ENCODE assay signal across 1 cellular context in the genomic region with DNA sequence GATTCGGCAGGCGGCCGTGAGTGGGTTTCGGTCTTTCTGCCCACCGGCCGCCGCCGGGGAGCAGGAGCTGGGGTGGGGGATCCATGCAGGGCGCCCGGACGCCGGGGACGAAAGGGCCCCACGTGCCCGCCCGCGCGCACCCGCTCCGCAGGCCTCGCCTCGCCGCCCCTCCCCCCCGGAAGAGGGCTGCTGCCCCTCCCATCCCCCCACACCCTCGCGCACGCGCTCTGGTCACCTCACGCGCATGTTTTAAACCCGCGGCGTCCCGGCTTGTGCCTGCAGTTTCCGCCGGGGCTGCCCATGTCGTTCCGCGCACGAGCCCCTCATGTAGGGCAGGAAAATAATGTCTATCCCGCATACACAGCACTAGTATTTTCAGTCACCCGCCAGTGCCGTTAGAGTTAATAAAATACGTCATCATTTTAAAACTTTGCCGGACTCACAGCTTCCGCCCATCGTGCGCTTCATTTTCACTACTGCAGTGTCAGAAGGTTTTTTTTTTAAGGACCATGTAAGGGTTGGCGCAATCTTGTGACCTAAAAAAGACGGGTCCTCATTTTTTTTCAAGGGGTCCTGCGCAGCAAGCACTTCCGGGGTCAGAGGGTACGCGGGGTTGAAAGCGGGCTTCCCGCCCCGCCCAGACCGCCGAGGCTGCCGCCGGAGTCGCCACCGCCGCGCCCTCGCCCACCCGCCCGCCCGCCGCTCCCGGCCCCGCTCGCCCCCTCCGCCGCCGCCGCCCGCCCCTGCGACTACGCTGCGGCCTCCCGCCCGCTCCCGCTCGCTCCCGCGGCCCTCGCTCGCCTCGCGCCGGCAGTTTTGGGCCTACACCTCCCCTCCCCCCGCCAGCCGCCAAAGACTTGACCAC.
TF ChIP-seq lines count a peak whose summit lies in the region.

A gene (plus strand): TSS at position 640 of the 865 bp plus-strand sequence. CDS start 267 bp downstream, outside the sequence.

TF ChIP-seq in K562, 482 proteins besides CTCF, POLR2A, EP300 and RAD21 (continued from another document and continues in another):
- TF ChIP-seq, protein P1, sequence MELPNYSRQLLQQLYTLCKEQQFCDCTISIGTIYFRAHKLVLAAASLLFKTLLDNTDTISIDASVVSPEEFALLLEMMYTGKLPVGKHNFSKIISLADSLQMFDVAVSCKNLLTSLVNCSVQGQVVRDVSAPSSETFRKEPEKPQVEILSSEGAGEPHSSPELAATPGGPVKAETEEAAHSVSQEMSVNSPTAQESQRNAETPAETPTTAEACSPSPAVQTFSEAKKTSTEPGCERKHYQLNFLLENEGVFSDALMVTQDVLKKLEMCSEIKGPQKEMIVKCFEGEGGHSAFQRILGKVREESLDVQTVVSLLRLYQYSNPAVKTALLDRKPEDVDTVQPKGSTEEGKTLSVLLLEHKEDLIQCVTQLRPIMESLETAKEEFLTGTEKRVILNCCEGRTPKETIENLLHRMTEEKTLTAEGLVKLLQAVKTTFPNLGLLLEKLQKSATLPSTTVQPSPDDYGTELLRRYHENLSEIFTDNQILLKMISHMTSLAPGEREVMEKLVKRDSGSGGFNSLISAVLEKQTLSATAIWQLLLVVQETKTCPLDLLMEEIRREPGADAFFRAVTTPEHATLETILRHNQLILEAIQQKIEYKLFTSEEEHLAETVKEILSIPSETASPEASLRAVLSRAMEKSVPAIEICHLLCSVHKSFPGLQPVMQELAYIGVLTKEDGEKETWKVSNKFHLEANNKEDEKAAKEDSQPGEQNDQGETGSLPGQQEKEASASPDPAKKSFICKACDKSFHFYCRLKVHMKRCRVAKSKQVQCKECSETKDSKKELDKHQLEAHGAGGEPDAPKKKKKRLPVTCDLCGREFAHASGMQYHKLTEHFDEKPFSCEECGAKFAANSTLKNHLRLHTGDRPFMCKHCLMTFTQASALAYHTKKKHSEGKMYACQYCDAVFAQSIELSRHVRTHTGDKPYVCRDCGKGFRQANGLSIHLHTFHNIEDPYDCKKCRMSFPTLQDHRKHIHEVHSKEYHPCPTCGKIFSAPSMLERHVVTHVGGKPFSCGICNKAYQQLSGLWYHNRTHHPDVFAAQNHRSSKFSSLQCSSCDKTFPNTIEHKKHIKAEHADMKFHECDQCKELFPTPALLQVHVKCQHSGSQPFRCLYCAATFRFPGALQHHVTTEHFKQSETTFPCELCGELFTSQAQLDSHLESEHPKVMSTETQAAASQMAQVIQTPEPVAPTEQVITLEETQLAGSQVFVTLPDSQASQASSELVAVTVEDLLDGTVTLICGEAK (IDR thresholded peaks at IDR 0.05): peak; percentile 91
- TF ChIP-seq, protein P1 (CRISPR knock-in tag; IDR thresholded peaks at IDR 0.05): no peak
- TF ChIP-seq, protein P2, sequence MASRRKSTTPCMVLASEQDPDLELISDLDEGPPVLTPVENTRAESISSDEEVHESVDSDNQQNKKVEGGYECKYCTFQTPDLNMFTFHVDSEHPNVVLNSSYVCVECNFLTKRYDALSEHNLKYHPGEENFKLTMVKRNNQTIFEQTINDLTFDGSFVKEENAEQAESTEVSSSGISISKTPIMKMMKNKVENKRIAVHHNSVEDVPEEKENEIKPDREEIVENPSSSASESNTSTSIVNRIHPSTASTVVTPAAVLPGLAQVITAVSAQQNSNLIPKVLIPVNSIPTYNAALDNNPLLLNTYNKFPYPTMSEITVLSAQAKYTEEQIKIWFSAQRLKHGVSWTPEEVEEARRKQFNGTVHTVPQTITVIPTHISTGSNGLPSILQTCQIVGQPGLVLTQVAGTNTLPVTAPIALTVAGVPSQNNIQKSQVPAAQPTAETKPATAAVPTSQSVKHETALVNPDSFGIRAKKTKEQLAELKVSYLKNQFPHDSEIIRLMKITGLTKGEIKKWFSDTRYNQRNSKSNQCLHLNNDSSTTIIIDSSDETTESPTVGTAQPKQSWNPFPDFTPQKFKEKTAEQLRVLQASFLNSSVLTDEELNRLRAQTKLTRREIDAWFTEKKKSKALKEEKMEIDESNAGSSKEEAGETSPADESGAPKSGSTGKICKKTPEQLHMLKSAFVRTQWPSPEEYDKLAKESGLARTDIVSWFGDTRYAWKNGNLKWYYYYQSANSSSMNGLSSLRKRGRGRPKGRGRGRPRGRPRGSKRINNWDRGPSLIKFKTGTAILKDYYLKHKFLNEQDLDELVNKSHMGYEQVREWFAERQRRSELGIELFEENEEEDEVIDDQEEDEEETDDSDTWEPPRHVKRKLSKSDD (conservative IDR thresholded peaks at IDR 0.05; ENCODE audit: low read length): no peak; the same call in 1 of the 2 replicates
- TF ChIP-seq RCOR1 (IDR thresholded peaks at IDR 0.05; ENCODE audit: borderline replicate concordance in 1 of 2, low read depth in 2 of 2, low read length in 2 of 2): no peak
- TF ChIP-seq ILK (tag; IDR thresholded peaks at IDR 0.05; ENCODE audit: borderline replicate concordance, low read depth): no peak
- TF ChIP-seq SNIP1 (IDR thresholded peaks at IDR 0.05; ENCODE audit: low read depth): no peak
- TF ChIP-seq SAP30 (IDR thresholded peaks at IDR 0.05; ENCODE audit: borderline replicate concordance, insufficient read depth, low read depth, low read length, poor library complexity, severe bottlenecking): no peak
- TF ChIP-seq NFXL1 (CRISPR knock-in tag; IDR thresholded peaks at IDR 0.05): no peak
- no peak for TF ChIP-seq ZNF764 (CRISPR knock-in tag; IDR thresholded peaks at IDR 0.05; ENCODE audit: low read depth)
- TF ChIP-seq, protein P3, sequence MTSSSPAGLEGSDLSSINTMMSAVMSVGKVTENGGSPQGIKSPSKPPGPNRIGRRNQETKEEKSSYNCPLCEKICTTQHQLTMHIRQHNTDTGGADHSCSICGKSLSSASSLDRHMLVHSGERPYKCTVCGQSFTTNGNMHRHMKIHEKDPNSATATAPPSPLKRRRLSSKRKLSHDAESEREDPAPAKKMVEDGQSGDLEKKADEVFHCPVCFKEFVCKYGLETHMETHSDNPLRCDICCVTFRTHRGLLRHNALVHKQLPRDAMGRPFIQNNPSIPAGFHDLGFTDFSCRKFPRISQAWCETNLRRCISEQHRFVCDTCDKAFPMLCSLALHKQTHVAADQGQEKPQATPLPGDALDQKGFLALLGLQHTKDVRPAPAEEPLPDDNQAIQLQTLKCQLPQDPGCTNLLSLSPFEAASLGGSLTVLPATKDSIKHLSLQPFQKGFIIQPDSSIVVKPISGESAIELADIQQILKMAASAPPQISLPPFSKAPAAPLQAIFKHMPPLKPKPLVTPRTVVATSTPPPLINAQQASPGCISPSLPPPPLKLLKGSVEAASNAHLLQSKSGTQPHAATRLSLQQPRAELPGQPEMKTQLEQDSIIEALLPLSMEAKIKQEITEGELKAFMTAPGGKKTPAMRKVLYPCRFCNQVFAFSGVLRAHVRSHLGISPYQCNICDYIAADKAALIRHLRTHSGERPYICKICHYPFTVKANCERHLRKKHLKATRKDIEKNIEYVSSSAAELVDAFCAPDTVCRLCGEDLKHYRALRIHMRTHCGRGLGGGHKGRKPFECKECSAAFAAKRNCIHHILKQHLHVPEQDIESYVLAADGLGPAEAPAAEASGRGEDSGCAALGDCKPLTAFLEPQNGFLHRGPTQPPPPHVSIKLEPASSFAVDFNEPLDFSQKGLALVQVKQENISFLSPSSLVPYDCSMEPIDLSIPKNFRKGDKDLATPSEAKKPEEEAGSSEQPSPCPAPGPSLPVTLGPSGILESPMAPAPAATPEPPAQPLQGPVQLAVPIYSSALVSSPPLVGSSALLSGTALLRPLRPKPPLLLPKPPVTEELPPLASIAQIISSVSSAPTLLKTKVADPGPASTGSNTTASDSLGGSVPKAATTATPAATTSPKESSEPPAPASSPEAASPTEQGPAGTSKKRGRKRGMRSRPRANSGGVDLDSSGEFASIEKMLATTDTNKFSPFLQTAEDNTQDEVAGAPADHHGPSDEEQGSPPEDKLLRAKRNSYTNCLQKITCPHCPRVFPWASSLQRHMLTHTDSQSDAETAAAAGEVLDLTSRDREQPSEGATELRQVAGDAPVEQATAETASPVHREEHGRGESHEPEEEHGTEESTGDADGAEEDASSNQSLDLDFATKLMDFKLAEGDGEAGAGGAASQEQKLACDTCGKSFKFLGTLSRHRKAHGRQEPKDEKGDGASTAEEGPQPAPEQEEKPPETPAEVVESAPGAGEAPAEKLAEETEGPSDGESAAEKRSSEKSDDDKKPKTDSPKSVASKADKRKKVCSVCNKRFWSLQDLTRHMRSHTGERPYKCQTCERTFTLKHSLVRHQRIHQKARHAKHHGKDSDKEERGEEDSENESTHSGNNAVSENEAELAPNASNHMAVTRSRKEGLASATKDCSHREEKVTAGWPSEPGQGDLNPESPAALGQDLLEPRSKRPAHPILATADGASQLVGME (CRISPR knock-in tag; IDR thresholded peaks at IDR 0.05): no peak
- TF ChIP-seq ERF (CRISPR knock-in tag; IDR thresholded peaks at IDR 0.05): no peak
- peak; percentile 79 for TF ChIP-seq POLR2G (IDR thresholded peaks at IDR 0.05; ENCODE audit: low read depth, low read length)
- TF ChIP-seq, protein P4, sequence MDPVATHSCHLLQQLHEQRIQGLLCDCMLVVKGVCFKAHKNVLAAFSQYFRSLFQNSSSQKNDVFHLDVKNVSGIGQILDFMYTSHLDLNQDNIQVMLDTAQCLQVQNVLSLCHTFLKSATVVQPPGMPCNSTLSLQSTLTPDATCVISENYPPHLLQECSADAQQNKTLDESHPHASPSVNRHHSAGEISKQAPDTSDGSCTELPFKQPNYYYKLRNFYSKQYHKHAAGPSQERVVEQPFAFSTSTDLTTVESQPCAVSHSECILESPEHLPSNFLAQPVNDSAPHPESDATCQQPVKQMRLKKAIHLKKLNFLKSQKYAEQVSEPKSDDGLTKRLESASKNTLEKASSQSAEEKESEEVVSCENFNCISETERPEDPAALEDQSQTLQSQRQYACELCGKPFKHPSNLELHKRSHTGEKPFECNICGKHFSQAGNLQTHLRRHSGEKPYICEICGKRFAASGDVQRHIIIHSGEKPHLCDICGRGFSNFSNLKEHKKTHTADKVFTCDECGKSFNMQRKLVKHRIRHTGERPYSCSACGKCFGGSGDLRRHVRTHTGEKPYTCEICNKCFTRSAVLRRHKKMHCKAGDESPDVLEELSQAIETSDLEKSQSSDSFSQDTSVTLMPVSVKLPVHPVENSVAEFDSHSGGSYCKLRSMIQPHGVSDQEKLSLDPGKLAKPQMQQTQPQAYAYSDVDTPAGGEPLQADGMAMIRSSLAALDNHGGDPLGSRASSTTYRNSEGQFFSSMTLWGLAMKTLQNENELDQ (CRISPR knock-in tag; IDR thresholded peaks at IDR 0.05; ENCODE audit: borderline replicate concordance): no peak
- no peak; the same call in none of the 2 replicates for TF ChIP-seq SP1 (CRISPR knock-in tag; IDR thresholded peaks at IDR 0.05)
- TF ChIP-seq TGIF2 (CRISPR knock-in tag; IDR thresholded peaks at IDR 0.05): no peak
- TF ChIP-seq, protein P5, sequence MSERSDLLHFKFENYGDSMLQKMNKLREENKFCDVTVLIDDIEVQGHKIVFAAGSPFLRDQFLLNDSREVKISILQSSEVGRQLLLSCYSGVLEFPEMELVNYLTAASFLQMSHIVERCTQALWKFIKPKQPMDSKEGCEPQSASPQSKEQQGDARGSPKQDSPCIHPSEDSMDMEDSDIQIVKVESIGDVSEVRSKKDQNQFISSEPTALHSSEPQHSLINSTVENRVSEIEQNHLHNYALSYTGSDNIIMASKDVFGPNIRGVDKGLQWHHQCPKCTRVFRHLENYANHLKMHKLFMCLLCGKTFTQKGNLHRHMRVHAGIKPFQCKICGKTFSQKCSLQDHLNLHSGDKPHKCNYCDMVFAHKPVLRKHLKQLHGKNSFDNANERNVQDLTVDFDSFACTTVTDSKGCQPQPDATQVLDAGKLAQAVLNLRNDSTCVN (CRISPR knock-in tag; IDR thresholded peaks at IDR 0.05): peak; percentile 44; the same call in 1 of the 2 replicates
- no peak; the same call in 1 of the 2 replicates for TF ChIP-seq POLR2H (tag; IDR thresholded peaks at IDR 0.05; ENCODE audit: low read depth)
- no peak for TF ChIP-seq YY1 (IDR thresholded peaks at IDR 0.05; ENCODE audit: borderline replicate concordance in 1 of 3, control insufficient read depth in 1 of 3, extremely low read depth in 1 of 3, insufficient read depth in 3 of 3, insufficient read length in 1 of 3, insufficient replicate concordance in 2 of 3, low read depth in 1 of 3, low read length in 2 of 3)
- TF ChIP-seq ZNF263 (CRISPR knock-in tag; IDR thresholded peaks at IDR 0.05; ENCODE audit: borderline replicate concordance): no peak
- TF ChIP-seq, protein P6, sequence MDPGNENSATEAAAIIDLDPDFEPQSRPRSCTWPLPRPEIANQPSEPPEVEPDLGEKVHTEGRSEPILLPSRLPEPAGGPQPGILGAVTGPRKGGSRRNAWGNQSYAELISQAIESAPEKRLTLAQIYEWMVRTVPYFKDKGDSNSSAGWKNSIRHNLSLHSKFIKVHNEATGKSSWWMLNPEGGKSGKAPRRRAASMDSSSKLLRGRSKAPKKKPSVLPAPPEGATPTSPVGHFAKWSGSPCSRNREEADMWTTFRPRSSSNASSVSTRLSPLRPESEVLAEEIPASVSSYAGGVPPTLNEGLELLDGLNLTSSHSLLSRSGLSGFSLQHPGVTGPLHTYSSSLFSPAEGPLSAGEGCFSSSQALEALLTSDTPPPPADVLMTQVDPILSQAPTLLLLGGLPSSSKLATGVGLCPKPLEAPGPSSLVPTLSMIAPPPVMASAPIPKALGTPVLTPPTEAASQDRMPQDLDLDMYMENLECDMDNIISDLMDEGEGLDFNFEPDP (CRISPR knock-in tag; IDR thresholded peaks at IDR 0.05): no peak
- TF ChIP-seq SAFB2 (IDR thresholded peaks at IDR 0.05; ENCODE audit: borderline replicate concordance, low read depth, low read length, severe bottlenecking): no peak
- no peak for TF ChIP-seq STAT5A (IDR thresholded peaks at IDR 0.05; ENCODE audit: borderline replicate concordance, low read length)
